8 cellular contexts compared by ENCODE assay signal in genomic region chr9:78031271-78031825, GRCh38. TPM values are rescaled to one million over a fixed set of nuclear protein-coding genes. Genes with fewer than 3 reads are reported as not detected.
DNase-seq lines count a peak whose midpoint lies in the region; ATAC-seq and TF ChIP-seq lines count a peak whose summit lies in the region.

Gene GNAQ (minus strand): TSS chr9:78031811. CDS start chr9:78031235, 576 bp downstream.

- H3K4me3 ChIP-seq in CD8-positive, alpha-beta memory T cell (ENCODE audit: low read length): peak within 1 kb of the TSS; percentile 70
- H3K4me3 ChIP-seq in heart right ventricle (peak within 1 kb of the TSS; percentile 41 to 92 (median 68)), parathyroid adenoma (ENCODE audit: low read depth, low read length) (peak within 1 kb of the TSS; percentile 64)

- TF ChIP-seq CTCF in heart right ventricle (IDR thresholded peaks at IDR 0.05) (no peak), parathyroid adenoma (IDR thresholded peaks at IDR 0.05) (no peak)

- peak; percentile 38 for ATAC-seq in activated naive CD8-positive, alpha-beta T cell treated with anti-CD3 and anti-CD28 coated beads, Interleukin-2, amount 10 ng/mL, durations not matched to agents 7 days and 5 days (ENCODE audit: low read depth)
- ATAC-seq in heart right ventricle (peak in 2 of 8 donors; percentile 9 to 12), HG03460 (IDR thresholded peaks at IDR 0.05; ENCODE audit: unreplicated experiment) (no peak), GM19395 (IDR thresholded peaks at IDR 0.05; ENCODE audit: unreplicated experiment) (no peak)

- no peaks in the 10 kb centered on the region for H3K9me3 ChIP-seq in CD8-positive, alpha-beta memory T cell (ENCODE audit: low read length)
- H3K9me3 ChIP-seq in KOPT-K1 (ENCODE audit: insufficient read depth, low read length, poor library complexity, severe bottlenecking) (no peaks in the 10 kb centered on the region), heart right ventricle (no peaks in the 10 kb centered on the region), parathyroid adenoma (ENCODE audit: control insufficient read depth, low read length) (no peaks in the 10 kb centered on the region)

- CTCF ChIA-PET in CD8-positive, alpha-beta memory T cell (lab: Charles Lee): interaction anchor here (0.7 to 1.6 kb wide), 3 partner anchors 10 to 189 kb away, joined by 3 to 4 read pairs (median 4); no protein-coding TSS in a partner anchor

- H3K4me1 Mint-ChIP-seq in CD8-positive, alpha-beta memory T cell: peaks cover 42 to 60% (median 58%) of the 10 kb centered on the region in 3 donors
- H3K4me1 Mint-ChIP-seq in activated naive CD8-positive, alpha-beta T cell treated with anti-CD3 and anti-CD28 coated beads, Interleukin-2, amount 10 ng/mL, durations not matched to agents 7 days and 5 days: peaks cover 47% of the 10 kb centered on the region

- H2AFZ ChIP-seq in parathyroid adenoma: peak within 1 kb of the TSS; percentile 85

- H3K36me3 ChIP-seq in CD8-positive, alpha-beta memory T cell (ENCODE audit: insufficient read depth, low read length): no peaks in the 10 kb centered on the region
- H3K36me3 ChIP-seq in KOPT-K1 (ENCODE audit: insufficient read depth, low read length) (no peaks in the 10 kb centered on the region), heart right ventricle (no peaks in the 10 kb centered on the region), parathyroid adenoma (ENCODE audit: control insufficient read depth, insufficient read depth, low read length) (no peaks in the 10 kb centered on the region)

- peak within 1 kb of the TSS; percentile 88 to 96 (median 91) for H3K4me3 Mint-ChIP-seq in CD8-positive, alpha-beta memory T cell
- peak within 1 kb of the TSS; percentile 97 for H3K4me3 Mint-ChIP-seq in activated naive CD8-positive, alpha-beta T cell treated with anti-CD3 and anti-CD28 coated beads, Interleukin-2, amount 10 ng/mL, durations not matched to agents 7 days and 5 days

- H3K27me3 Mint-ChIP-seq in CD8-positive, alpha-beta memory T cell: peaks cover 6 to 34% of the 10 kb centered on the region in 2 donors
- peaks cover 3% of the 10 kb centered on the region for H3K27me3 Mint-ChIP-seq in activated naive CD8-positive, alpha-beta T cell treated with anti-CD3 and anti-CD28 coated beads, Interleukin-2, amount 10 ng/mL, durations not matched to agents 7 days and 5 days

- POLR2A ChIA-PET in CD8-positive, alpha-beta memory T cell (lab: Charles Lee): interaction anchor here (0.8 kb wide), 1 partner anchor 17 kb away, joined by 4 read pairs; no protein-coding TSS in a partner anchor
- POLR2A ChIA-PET in activated naive CD8-positive, alpha-beta T cell treated with anti-CD3 and anti-CD28 coated beads, Interleukin-2, amount 10 ng/mL, durations not matched to agents 7 days and 5 days (lab: Charles Lee): interaction anchor here (0.6 to 4.2 kb wide), 10 partner anchors 10 to 577 kb away, joined by 3 to 28 read pairs (median 3); partner anchors contain the start of gene PSAT1

- H3K4me2 ChIP-seq in parathyroid adenoma (ENCODE audit: low read length): peak within 1 kb of the TSS; percentile 86

- peaks cover 2% of the 10 kb centered on the region for H3K79me2 ChIP-seq in parathyroid adenoma

- no peak within 1 kb of the TSS for H3K9ac ChIP-seq in parathyroid adenoma

- no peaks in the 10 kb centered on the region for H3K27me3 ChIP-seq in CD8-positive, alpha-beta memory T cell (ENCODE audit: insufficient read depth, low read length, poor library complexity, severe bottlenecking)
- H3K27me3 ChIP-seq in heart right ventricle (no peaks in the 10 kb centered on the region), parathyroid adenoma (ENCODE audit: control insufficient read depth, insufficient read depth, low read length) (no peaks in the 10 kb centered on the region)

- H3K36me3 Mint-ChIP-seq in CD8-positive, alpha-beta memory T cell: peaks cover 0 to 11% (median 0%) of the 10 kb centered on the region in 3 donors
- peaks cover 1% of the 10 kb centered on the region for H3K36me3 Mint-ChIP-seq in activated naive CD8-positive, alpha-beta T cell treated with anti-CD3 and anti-CD28 coated beads, Interleukin-2, amount 10 ng/mL, durations not matched to agents 7 days and 5 days

- 1% methylated on average over 39 to 89 of the region's 97 CpGs for WGBS in heart right ventricle, 2 donors

- peak in 3 of 5 donors; percentile 20 to 70 (median 48) for DNase-seq in CD8-positive, alpha-beta memory T cell
- DNase-seq in activated naive CD8-positive, alpha-beta T cell treated with anti-CD3 and anti-CD28 coated beads, Interleukin-2, amount 10 ng/mL, durations not matched to agents 7 days and 5 days: peak; percentile 80
- peak; percentile 23 to 35 for DNase-seq in heart right ventricle
- no peak for DNase-seq in SIG-M5 (lab: John Stamatoyannopoulos, UW)

- H3K27ac Mint-ChIP-seq in CD8-positive, alpha-beta memory T cell: peak within 1 kb of the TSS; percentile 76 to 98 (median 92)
- peak within 1 kb of the TSS; percentile 94 for H3K27ac Mint-ChIP-seq in activated naive CD8-positive, alpha-beta T cell treated with anti-CD3 and anti-CD28 coated beads, Interleukin-2, amount 10 ng/mL, durations not matched to agents 7 days and 5 days

- intact Hi-C loops in heart right ventricle (cut with DNase I): loop anchor here in 7 of 10 donors (5.0 to 10.0 kb wide), 9 partner anchors 57 to 597 kb away; no protein-coding TSS in a partner anchor

- H3K27ac ChIP-seq in CD8-positive, alpha-beta memory T cell (ENCODE audit: low read depth, low read length): peak within 1 kb of the TSS; percentile 49
- H3K27ac ChIP-seq in KOPT-K1 (ENCODE audit: low read depth, low read length, poor library complexity, severe bottlenecking) (peak within 1 kb of the TSS; percentile 95), heart right ventricle (peak within 1 kb of the TSS; percentile 77 to 100 (median 94)), parathyroid adenoma (peak within 1 kb of the TSS; percentile 78)

- H3K4me1 ChIP-seq in CD8-positive, alpha-beta memory T cell (ENCODE audit: insufficient read depth, low read length): peaks cover 42% of the 10 kb centered on the region
- H3K4me1 ChIP-seq in heart right ventricle (peaks cover 7 to 67% (median 50%) of the 10 kb centered on the region in 9 donors), parathyroid adenoma (peaks cover 4% of the 10 kb centered on the region)

- peaks cover 0 to 2% (median 0%) of the 10 kb centered on the region in 5 donors for H3K9me3 Mint-ChIP-seq in CD8-positive, alpha-beta memory T cell
- no peaks in the 10 kb centered on the region for H3K9me3 Mint-ChIP-seq in activated naive CD8-positive, alpha-beta T cell treated with anti-CD3 and anti-CD28 coated beads, Interleukin-2, amount 10 ng/mL, durations not matched to agents 7 days and 5 days

RNA-seq across cellular contexts. Expression of gene GNAQ, which starts in this region (rescaled TPM):
- total RNA-seq in CD8-positive, alpha-beta memory T cell: 10 to 100 TPM; 17.1 to 19.8 TPM
- polyA plus RNA-seq in CD8-positive, alpha-beta memory T cell: 7.5 TPM
- 10 to 100 TPM; 25.5 to 30.4 TPM for total RNA-seq in activated naive CD8-positive, alpha-beta T cell treated with anti-CD3 and anti-CD28 coated beads, Interleukin-2, amount 10 ng/mL, durations not matched to agents 7 days and 5 days
- total RNA-seq in heart right ventricle: 10 to 100 TPM in 9 of 10 donors, 1 to 10 TPM in 1; 6.9 to 19.8 (median 13.8) TPM
- 10 to 100 TPM in 1 of 2 donors, 1 to 10 TPM in 1; 5.4 to 10.6 TPM for polyA plus RNA-seq in heart right ventricle
